ENCODE assay signal across 1 cellular context in genomic region chr11:122161191-122161590, GRCh38.
TF ChIP-seq lines count a peak whose summit lies in the region.

No MANE protein-coding gene starts in this region.

TF ChIP-seq in SK-N-SH treated with all-trans-retinoic acid at 6 μM for 48 hours, 23 proteins besides CTCF, POLR2A, EP300 and RAD21 (continued from another document):
- TF ChIP-seq, protein P1, sequence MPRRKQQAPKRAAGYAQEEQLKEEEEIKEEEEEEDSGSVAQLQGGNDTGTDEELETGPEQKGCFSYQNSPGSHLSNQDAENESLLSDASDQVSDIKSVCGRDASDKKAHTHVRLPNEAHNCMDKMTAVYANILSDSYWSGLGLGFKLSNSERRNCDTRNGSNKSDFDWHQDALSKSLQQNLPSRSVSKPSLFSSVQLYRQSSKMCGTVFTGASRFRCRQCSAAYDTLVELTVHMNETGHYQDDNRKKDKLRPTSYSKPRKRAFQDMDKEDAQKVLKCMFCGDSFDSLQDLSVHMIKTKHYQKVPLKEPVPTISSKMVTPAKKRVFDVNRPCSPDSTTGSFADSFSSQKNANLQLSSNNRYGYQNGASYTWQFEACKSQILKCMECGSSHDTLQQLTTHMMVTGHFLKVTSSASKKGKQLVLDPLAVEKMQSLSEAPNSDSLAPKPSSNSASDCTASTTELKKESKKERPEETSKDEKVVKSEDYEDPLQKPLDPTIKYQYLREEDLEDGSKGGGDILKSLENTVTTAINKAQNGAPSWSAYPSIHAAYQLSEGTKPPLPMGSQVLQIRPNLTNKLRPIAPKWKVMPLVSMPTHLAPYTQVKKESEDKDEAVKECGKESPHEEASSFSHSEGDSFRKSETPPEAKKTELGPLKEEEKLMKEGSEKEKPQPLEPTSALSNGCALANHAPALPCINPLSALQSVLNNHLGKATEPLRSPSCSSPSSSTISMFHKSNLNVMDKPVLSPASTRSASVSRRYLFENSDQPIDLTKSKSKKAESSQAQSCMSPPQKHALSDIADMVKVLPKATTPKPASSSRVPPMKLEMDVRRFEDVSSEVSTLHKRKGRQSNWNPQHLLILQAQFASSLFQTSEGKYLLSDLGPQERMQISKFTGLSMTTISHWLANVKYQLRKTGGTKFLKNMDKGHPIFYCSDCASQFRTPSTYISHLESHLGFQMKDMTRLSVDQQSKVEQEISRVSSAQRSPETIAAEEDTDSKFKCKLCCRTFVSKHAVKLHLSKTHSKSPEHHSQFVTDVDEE (CRISPR knock-in tag; IDR thresholded peaks at IDR 0.05), result no peak
- TF ChIP-seq ZFP30 (CRISPR knock-in tag; IDR thresholded peaks at IDR 0.05), result no peak
- TF ChIP-seq ZNF8 (CRISPR knock-in tag; IDR thresholded peaks at IDR 0.05), result no peak
- TF ChIP-seq, protein P2, sequence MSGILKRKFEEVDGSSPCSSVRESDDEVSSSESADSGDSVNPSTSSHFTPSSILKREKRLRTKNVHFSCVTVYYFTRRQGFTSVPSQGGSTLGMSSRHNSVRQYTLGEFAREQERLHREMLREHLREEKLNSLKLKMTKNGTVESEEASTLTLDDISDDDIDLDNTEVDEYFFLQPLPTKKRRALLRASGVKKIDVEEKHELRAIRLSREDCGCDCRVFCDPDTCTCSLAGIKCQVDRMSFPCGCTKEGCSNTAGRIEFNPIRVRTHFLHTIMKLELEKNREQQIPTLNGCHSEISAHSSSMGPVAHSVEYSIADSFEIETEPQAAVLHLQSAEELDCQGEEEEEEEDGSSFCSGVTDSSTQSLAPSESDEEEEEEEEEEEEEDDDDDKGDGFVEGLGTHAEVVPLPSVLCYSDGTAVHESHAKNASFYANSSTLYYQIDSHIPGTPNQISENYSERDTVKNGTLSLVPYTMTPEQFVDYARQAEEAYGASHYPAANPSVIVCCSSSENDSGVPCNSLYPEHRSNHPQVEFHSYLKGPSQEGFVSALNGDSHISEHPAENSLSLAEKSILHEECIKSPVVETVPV (CRISPR knock-in tag; IDR thresholded peaks at IDR 0.05), result no peak
